In the genomic region with DNA sequence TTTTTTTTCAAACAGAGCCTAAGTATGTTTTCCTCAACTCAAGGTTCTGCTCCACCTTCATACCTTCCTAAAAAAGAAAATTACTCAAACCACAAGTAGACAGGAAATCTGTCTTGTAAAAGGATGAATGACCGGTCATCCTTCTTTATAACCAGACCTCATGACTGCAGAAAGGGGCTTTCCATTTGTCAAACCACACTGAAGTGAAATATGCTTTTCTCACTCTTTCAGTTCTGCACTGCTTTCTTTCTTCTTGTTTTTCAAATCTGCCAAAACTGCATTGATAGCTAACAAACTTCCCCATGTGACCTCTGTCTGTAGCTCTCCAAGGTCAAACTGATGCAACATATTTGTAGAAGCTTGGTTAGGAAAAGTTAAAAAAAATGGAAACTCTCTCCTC, we compare ENCODE assay signal across 11 cellular contexts.
DNase-seq lines count a peak whose midpoint lies in the region; ATAC-seq and TF ChIP-seq lines count a peak whose summit lies in the region.
"Had no signal": no experiment of that assay in that cellular context is flagged by ENCODE, and none has a peak within 500 bp of the region (broad histone marks: within the 10 kb centered on the region; RNA-seq: fewer than 3 reads in every experiment).

No MANE protein-coding gene starts in this region.

- H3K4me1 Mint-ChIP-seq in brain: peaks cover 37% of the 10 kb centered on the region

- H3K36me3 Mint-ChIP-seq in brain: peaks cover 93% of the 10 kb centered on the region

- intact Hi-C loops in cardiac septum (cut with DNase I): no loop called here

- ATAC-seq in GM19467 (IDR thresholded peaks at IDR 0.05; ENCODE audit: unreplicated experiment): peak; percentile 67
- peak; percentile 60 for ATAC-seq in HG03103 (IDR thresholded peaks at IDR 0.05; ENCODE audit: low read depth, unreplicated experiment)

- H3K4me3 Mint-ChIP-seq in brain: no peak overlapping the region

- no peaks in the 10 kb centered on the region for H3K9me3 Mint-ChIP-seq in brain

- peak overlapping the region in 3 of 5 experiments; percentile 3 to 57 (median 49) for H3K27ac Mint-ChIP-seq in brain

- no peak for TF ChIP-seq CTCF in brain (conservative IDR thresholded peaks at IDR 0.05)

- DNase-seq in EH (ENCODE audit: low read depth): peak; percentile 29
- DNase-seq in activated effector memory CD4-positive, alpha-beta T cell treated with anti-CD3 and anti-CD28 coated beads, Interleukin-2, amount 50 U/mL, for 16 hours: no peak
- DNase-seq in GM19238 (ENCODE audit: insufficient read length, low spot score): no peak
- DNase-seq in cardiac septum (ENCODE audit: low spot score): no peak
- no peak for DNase-seq in 8988T
- DNase-seq: activated CD4-positive, alpha-beta T cell treated with anti-CD3 and anti-CD28 coated beads for 1 hour; NCI-H1105; stimulated activated CD8-positive, alpha-beta memory T cell treated with anti-CD3 and anti-CD28 coated beads, Interleukin-4, amount 100 ng/mL, for 48 hours had no signal

- H3K27me3 Mint-ChIP-seq in brain: no peaks in the 10 kb centered on the region
